In genomic region chr9:133242991-133243390, GRCh38 we compare ENCODE assay signal across 23 cellular contexts. TPM values are rescaled to one million over a fixed set of nuclear protein-coding genes. Genes with fewer than 3 reads are reported as not detected.
DNase-seq lines count a peak whose midpoint lies in the region; ATAC-seq, FAIRE-seq and TF ChIP-seq lines count a peak whose summit lies in the region.
"Had no signal": no experiment of that assay in that cellular context is flagged by ENCODE, and none has a peak within 500 bp of the region (broad histone marks: within the 10 kb centered on the region; RNA-seq: fewer than 3 reads in every experiment).

No MANE protein-coding gene starts in this region.

- no peak overlapping the region for H3K9ac ChIP-seq in K562 (ENCODE audit: insufficient read depth in 1 of 2, low read depth in 2 of 2, low read length in 2 of 2)

- H3K9me3 ChIP-seq in A549 = no peaks in the 10 kb centered on the region
- H3K9me3 ChIP-seq in K562 (replicated peaks; ENCODE audit: control insufficient read depth, insufficient read depth, low read depth, low read length) = no peaks in the 10 kb centered on the region
- H3K9me3 ChIP-seq in hepatocyte (ENCODE audit: low read depth) = no peaks in the 10 kb centered on the region

- no peak for TF ChIP-seq EP300 in A549 (IDR thresholded peaks at IDR 0.05)
- TF ChIP-seq EP300 in K562 (IDR thresholded peaks at IDR 0.05; ENCODE audit: low read length) = no peak

- DNase-seq in A549 (ENCODE audit: low read depth in 1 of 2, low spot score in 1 of 2) (no peak), K562 (ENCODE audit: extremely low read depth in 1 of 4, low spot score in 3 of 4) (no peak), islet precursor cell (peak; percentile 6), progenitor cell of endocrine pancreas (ENCODE audit: low spot score, unreplicated experiment) (no peak), hepatocyte (ENCODE audit: low spot score) (no peak), chondrocyte (ENCODE audit: low spot score) (no peak)
- DNase-seq: 8988T; C1 segment of cervical spinal cord; Calu3; CD4-positive, alpha-beta memory T cell; COR-L47; DMS53; DMS79 treated with DMSO at 0.1 percent for 48 hours; GF-D8; GOT3; HCEC 1CT had no signal

- no TSS peak for BruUV-seq in K562 (replicated peaks; lab: Mats Ljungman, UMichigan)

- WGBS in A549 (ENCODE audit: missing lambda C conversion rate) = 63% methylated on average over 8 of the region's 8 CpGs
- 73% methylated on average over 8 of the region's 8 CpGs for WGBS in K562 (ENCODE audit: insufficient coverage, low coverage, missing lambda C conversion rate)
- WGBS in hepatocyte (ENCODE audit: low lambda C conversion rate, missing lambda C conversion rate) = 88% methylated on average over 8 of the region's 8 CpGs

- intact Hi-C loops in K562 (cut with micrococcal nuclease) = no loop called here

- H3K9me2 ChIP-seq in hepatocyte (replicated peaks; ENCODE audit: insufficient read depth) = no peaks in the 10 kb centered on the region

- H3K36me3 Mint-ChIP-seq in progenitor cell of endocrine pancreas (ENCODE audit: insufficient read depth) = no peaks in the 10 kb centered on the region
- no peaks in the 10 kb centered on the region for H3K36me3 Mint-ChIP-seq in chondrocyte (ENCODE audit: low read depth)
- H3K36me3 Mint-ChIP-seq: CD4-positive, alpha-beta memory T cell had no signal

- H3K36me3 ChIP-seq in K562 (ENCODE audit: control insufficient read depth, insufficient read depth, low read length) (no peaks in the 10 kb centered on the region), hepatocyte (replicated peaks; ENCODE audit: insufficient read depth, low read depth) (no peaks in the 10 kb centered on the region)

- FAIRE-seq in A549 (lab: Jason Lieb, UNC) = no peak
- FAIRE-seq in K562 (lab: Jason Lieb, UNC) = no peak
- FAIRE-seq: GM12891, GM18507 had no signal

- H3K27me3 Mint-ChIP-seq in progenitor cell of endocrine pancreas (no peaks in the 10 kb centered on the region), chondrocyte (ENCODE audit: low read depth) (peaks cover 22% of the 10 kb centered on the region)

- H3K4me3 Mint-ChIP-seq in progenitor cell of endocrine pancreas (ENCODE audit: low read depth) (no peak overlapping the region), chondrocyte (ENCODE audit: unreplicated experiment) (no peak overlapping the region)
- H3K4me3 Mint-ChIP-seq: CD4-positive, alpha-beta memory T cell had no signal

- TF ChIP-seq CTCF in A549 (IDR thresholded peaks at IDR 0.05) (no peak), K562 (IDR thresholded peaks at IDR 0.05 in 2 of 3, conservative IDR thresholded peaks at IDR 0.05 in 1 of 3; ENCODE audit: insufficient read depth in 2 of 3, low read depth in 1 of 3, low read length in 3 of 3) (no peak), progenitor cell of endocrine pancreas (IDR thresholded peaks at IDR 0.05; ENCODE audit: unreplicated experiment) (no peak), hepatocyte (IDR thresholded peaks at IDR 0.05; ENCODE audit: poor library complexity) (no peak), chondrocyte (IDR thresholded peaks at IDR 0.05) (no peak)

- CTCF ChIA-PET in A549 (lab: Yijun Ruan, JAX) = interaction anchor here (0.7 to 1.3 kb wide), 3 partner anchors 14 to 65 kb away, joined by 3 to 5 read pairs (median 4); no protein-coding TSS in a partner anchor
- CTCF ChIA-PET in K562 (lab: Yijun Ruan, JAX; ENCODE audit: low intra/inter-chr PET ratio) = no interaction called here

- TF ChIP-seq POLR2A in A549 (IDR thresholded peaks at IDR 0.05; ENCODE audit: low read length) = no peak
- TF ChIP-seq POLR2A in K562 (conservative IDR thresholded peaks at IDR 0.05) = no peak

- H3K4me2 ChIP-seq in A549 (no peak overlapping the region), K562 (ENCODE audit: insufficient read depth, low read length) (no peak overlapping the region), hepatocyte (no peak overlapping the region)

- H3K27ac ChIP-seq in A549 (no peak overlapping the region), K562 (ENCODE audit: extremely low read depth, low read depth, low read length) (no peak overlapping the region), hepatocyte (no peak overlapping the region)

- no peak overlapping the region for H3K4me3 ChIP-seq in A549
- H3K4me3 ChIP-seq in K562 = no peak overlapping the region
- H3K4me3 ChIP-seq in hepatocyte = no peak overlapping the region

- H3K4me1 ChIP-seq in A549 = peaks cover 5% of the 10 kb centered on the region; the same call in 1 of the 3 replicates
- H3K4me1 ChIP-seq in K562 (replicated peaks in 1 of 2; ENCODE audit: control insufficient read depth in 2 of 2, insufficient read depth in 2 of 2, low read length in 2 of 2) = peaks cover 6 to 39% of the 10 kb centered on the region in 2 experiments
- H3K4me1 ChIP-seq in hepatocyte (ENCODE audit: insufficient read depth) = peaks cover 11% of the 10 kb centered on the region

- no peak overlapping the region for H3K27ac Mint-ChIP-seq in progenitor cell of endocrine pancreas
- H3K27ac Mint-ChIP-seq in chondrocyte (ENCODE audit: unreplicated experiment) = no peak overlapping the region
- H3K27ac Mint-ChIP-seq: CD4-positive, alpha-beta memory T cell had no signal

- H2AFZ ChIP-seq in K562 (ENCODE audit: low read depth, low read length) = no peak overlapping the region
- no peak overlapping the region for H2AFZ ChIP-seq in hepatocyte

- no peaks in the 10 kb centered on the region for H4K20me1 ChIP-seq in K562 (replicated peaks; ENCODE audit: control insufficient read depth, insufficient read depth, low read length)
- no peaks in the 10 kb centered on the region for H4K20me1 ChIP-seq in hepatocyte (ENCODE audit: insufficient read depth, poor library complexity, severe bottlenecking)

- TF ChIP-seq RAD21 in A549 (conservative IDR thresholded peaks at IDR 0.05 in 1 of 2, IDR thresholded peaks at IDR 0.05 in 1 of 2) (no peak), K562 (CRISPR knock-in tag; conservative IDR thresholded peaks at IDR 0.05 in 1 of 2, IDR thresholded peaks at IDR 0.05 in 1 of 2) (no peak)

- H3K27me3 ChIP-seq in K562 (ENCODE audit: control insufficient read depth in 2 of 2, insufficient read depth in 2 of 2, low read length in 2 of 2) = no peaks in the 10 kb centered on the region
- no peaks in the 10 kb centered on the region for H3K27me3 ChIP-seq in hepatocyte

- POLR2A ChIA-PET in A549 (lab: Yijun Ruan, JAX) = interaction anchor here (0.6 kb wide), 1 partner anchor 655 kb away, joined by 5 read pairs; no protein-coding TSS in a partner anchor
- POLR2A ChIA-PET in K562 (lab: Yijun Ruan, JAX) = no interaction called here

- no peaks in the 10 kb centered on the region for H3K9me1 ChIP-seq in K562 (ENCODE audit: control insufficient read depth, insufficient read depth, low read length)

- ATAC-seq in A549 (no peak), K562 (no peak)

- H3K79me2 ChIP-seq in K562 (ENCODE audit: control insufficient read depth, insufficient read depth, low read length) (no peaks in the 10 kb centered on the region), hepatocyte (no peaks in the 10 kb centered on the region)

- peaks cover 16% of the 10 kb centered on the region for H3K4me1 Mint-ChIP-seq in progenitor cell of endocrine pancreas (ENCODE audit: low read depth)
- peaks cover 9% of the 10 kb centered on the region for H3K4me1 Mint-ChIP-seq in chondrocyte (ENCODE audit: low read depth)

- in situ Hi-C loops in K562 (cut with MboI) = no loop called here

- no peaks in the 10 kb centered on the region for H3K9me3 Mint-ChIP-seq in progenitor cell of endocrine pancreas (ENCODE audit: low read depth)
- H3K9me3 Mint-ChIP-seq in chondrocyte (ENCODE audit: low read depth) = no peaks in the 10 kb centered on the region
- H3K9me3 Mint-ChIP-seq: CD4-positive, alpha-beta memory T cell had no signal

RNA-seq across cellular contexts. Expression of gene ABO, which starts 32.0 kb away (rescaled TPM):
- not detected in 2 replicates for polyA plus RNA-seq in A549 (2011; rRNA removed)
- polyA plus RNA-seq in A549 (2012; cell fraction: cytosol; rRNA removed) = not detected in 2 replicates
- not detected in 2 replicates for polyA plus RNA-seq in A549 (2012; cell fraction: nucleus; rRNA removed)
- not detected in 3 replicates for polyA plus RNA-seq in A549 (2017; fragmentation: RNase III; extraction: RNeasy Plus Mini Kit Qiagen cat#74134 plus additional on column Dnase treatment)
- polyA minus RNA-seq in A549 (2011; rRNA and poly(A)+ RNA removed) = not detected in 2 replicates
- 38.9 and 65.2 TPM in 2 replicates for total RNA-seq in K562 (2011; cell fraction: chromatin; rRNA removed; ENCODE audit: low replicate concordance)
- total RNA-seq in K562 (2011; cell fraction: nucleolus; rRNA removed) = 20.8 and 22.5 TPM in 2 replicates
- 48.2 and 94.6 TPM in 2 replicates for total RNA-seq in K562 (2011; cell fraction: nucleoplasm; rRNA removed)
- 5.0 and 6.1 TPM in 2 replicates for total RNA-seq in K562 (2014; rRNA removed)
- total RNA-seq in K562 (2014; rRNA removed; fragmentation: Illumina TruSeq; extraction: Trizol) = 5.6 and 6.5 TPM in 2 replicates
- 5.8 and 6.5 TPM in 2 replicates for total RNA-seq in K562 (2015; rRNA removed; fragmentation: Illumina TruSeq; extraction: Trizol)
- total RNA-seq in K562 (2021) = 11.9 and 15.3 TPM in 2 replicates
- polyA plus RNA-seq in K562 (2011; rRNA removed) = 9.9 and 18.7 TPM in 2 replicates
- polyA plus RNA-seq in K562 (2011; cell fraction: cytosol; rRNA removed) = 10.0 and 10.8 TPM in 2 replicates
- 54.0 and 57.5 TPM in 2 replicates for polyA plus RNA-seq in K562 (2011; cell fraction: nucleus; rRNA removed)
- 14.4 and 28.3 TPM in 2 replicates for polyA plus RNA-seq in K562 (2012)
- 16.0 and 18.5 TPM in 2 replicates for polyA plus RNA-seq in K562 (2014; fragmentation: Illumina TruSeq; extraction: Trizol)
- polyA plus RNA-seq in K562 (2014; fragmentation: Nextera tagmentation; extraction: Ambion mirVana) = 10 to 100 TPM; 16.9 to 21.9 TPM
- polyA plus RNA-seq in K562 (2014; rRNA removed) = 13.3 and 16.6 TPM in 2 replicates
- polyA minus RNA-seq in K562 (2011; rRNA and poly(A)+ RNA removed) = 6.4 and 6.8 TPM in 2 replicates
- 7.1 and 10.8 TPM in 2 replicates for polyA minus RNA-seq in K562 (2011; cell fraction: cytosol; rRNA and poly(A)+ RNA removed)
- 6.6 and 11.7 TPM in 2 replicates for polyA minus RNA-seq in K562 (2011; cell fraction: nucleus; rRNA and poly(A)+ RNA removed)
- 9.3 and 10.3 TPM in 2 replicates for total RNA-seq in progenitor cell of endocrine pancreas
- total RNA-seq in hepatocyte = 3.4 and 4.8 TPM in 2 replicates
- 9.5 and 15.7 TPM in 2 replicates for polyA plus RNA-seq in hepatocyte
- total RNA-seq in chondrocyte = 0.17 TPM in 1 of 3 replicates, not detected in the others
- total RNA-seq: A673, Daoy, G401, H7 had no signal
- polyA plus RNA-seq: BJ had no signal

RNA-seq across cellular contexts. Expression of gene OBP2B, which starts 33.9 kb away (rescaled TPM):
- polyA plus RNA-seq in A549 (2011; rRNA removed) (not detected in 2 replicates), A549 (2017; fragmentation: RNase III; extraction: RNeasy Plus Mini Kit Qiagen cat#74134 plus additional on column Dnase treatment) (not detected in 3 replicates), K562 (2011; rRNA removed) (0.12 TPM in 1 of 2 replicates, not detected in the other), K562 (2014; fragmentation: Illumina TruSeq; extraction: Trizol) (not detected in 2 replicates), K562 (2014; fragmentation: Nextera tagmentation; extraction: Ambion mirVana) (not detected), K562 (2014; rRNA removed) (not detected in 2 replicates), hepatocyte (not detected in 2 replicates)
- polyA plus RNA-seq in A549 (2012; cell fraction: cytosol; rRNA removed) = not detected in 2 replicates
- polyA plus RNA-seq in A549 (2012; cell fraction: nucleus; rRNA removed) = not detected in 2 replicates
- not detected in 2 replicates for polyA minus RNA-seq in A549 (2011; rRNA and poly(A)+ RNA removed)
- total RNA-seq in K562 (2011; cell fraction: chromatin; rRNA removed; ENCODE audit: low replicate concordance) = not detected in 2 replicates
- not detected in 2 replicates for total RNA-seq in K562 (2011; cell fraction: nucleolus; rRNA removed)
- total RNA-seq in K562 (2011; cell fraction: nucleoplasm; rRNA removed) = not detected in 2 replicates
- total RNA-seq in K562 (2014; rRNA removed) (not detected in 2 replicates), K562 (2014; rRNA removed; fragmentation: Illumina TruSeq; extraction: Trizol) (not detected in 2 replicates), K562 (2015; rRNA removed; fragmentation: Illumina TruSeq; extraction: Trizol) (not detected in 2 replicates), K562 (2021) (not detected in 2 replicates), progenitor cell of endocrine pancreas (not detected in 2 replicates), hepatocyte (not detected in 2 replicates), chondrocyte (not detected in 3 replicates)
- not detected in 2 replicates for polyA plus RNA-seq in K562 (2011; cell fraction: cytosol; rRNA removed)
- 0.21 TPM in 1 of 2 replicates, not detected in the other for polyA plus RNA-seq in K562 (2011; cell fraction: nucleus; rRNA removed)
- not detected in 2 replicates for polyA plus RNA-seq in K562 (2012)
- polyA minus RNA-seq in K562 (2011; rRNA and poly(A)+ RNA removed) = not detected in 2 replicates
- polyA minus RNA-seq in K562 (2011; cell fraction: cytosol; rRNA and poly(A)+ RNA removed) = not detected in 2 replicates
- not detected in 2 replicates for polyA minus RNA-seq in K562 (2011; cell fraction: nucleus; rRNA and poly(A)+ RNA removed)
- total RNA-seq: A673; Calu3; CD4-positive, alpha-beta memory T cell; Daoy; G401; H7 had no signal
- polyA plus RNA-seq: BJ; CD4-positive, alpha-beta memory T cell had no signal

Comparison
In these comparisons a context has a peak if more than half of its experiments do, and no peak if none do; other contexts are left out.
1. Of the 35 proteins assayed by ChIP-seq in both K562 and A549: peak only in K562: none; only in A549: none; in both: MAFK; in neither: 34.